10 cellular contexts compared by ENCODE assay signal in genomic region chr14:68147331-68147730, GRCh38.
DNase-seq lines count a peak whose midpoint lies in the region; FAIRE-seq and TF ChIP-seq lines count a peak whose summit lies in the region.
"Had no signal": no experiment of that assay in that cellular context is flagged by ENCODE, and none has a peak within 500 bp of the region (broad histone marks: within the 10 kb centered on the region; RNA-seq: fewer than 3 reads in every experiment).

No MANE protein-coding gene starts in this region.

- H3K4me2 ChIP-seq in osteoblast (ENCODE audit: insufficient read depth, low read length) = peak overlapping the region; percentile 21

- no peak for TF ChIP-seq EP300 in esophagus muscularis mucosa (IDR thresholded peaks at IDR 0.05)

- 0% methylated on average over 1 of the region's 1 CpG for WGBS in esophagus muscularis mucosa

- intact Hi-C loops in esophagus muscularis mucosa (cut with DNase I) = loop anchor here (10.0 kb wide), 3 partner anchors 193 to 637 kb away; no protein-coding TSS in a partner anchor

- FAIRE-seq in H54 (lab: Jason Lieb, UNC) = no peak

- no peak overlapping the region for H2AFZ ChIP-seq in osteoblast (ENCODE audit: low read length)
- H2AFZ ChIP-seq: parathyroid adenoma had no signal

- TF ChIP-seq POLR2A in esophagus muscularis mucosa (IDR thresholded peaks at IDR 0.05; ENCODE audit: low read depth) (no peak), H54 (IDR thresholded peaks at IDR 0.05; ENCODE audit: low read depth, low read length) (no peak)

- H3K4me1 ChIP-seq in esophagus muscularis mucosa (peaks cover 23 to 53% (median 52%) of the 10 kb centered on the region in 4 donors), osteoblast (ENCODE audit: insufficient read depth, low read length) (peaks cover 42% of the 10 kb centered on the region)

- TF ChIP-seq CTCF in AG10803 (conservative IDR thresholded peaks at IDR 0.05; ENCODE audit: low read length) (no peak), esophagus muscularis mucosa (IDR thresholded peaks at IDR 0.05) (no peak), osteoblast (IDR thresholded peaks at IDR 0.05; ENCODE audit: extremely low read depth, low read depth, low read length) (no peak)

- peak overlapping the region; percentile 82 to 91 (median 86) for H3K27ac ChIP-seq in esophagus muscularis mucosa (replicated peaks in 1 of 4)
- peak overlapping the region; percentile 83 for H3K27ac ChIP-seq in osteoblast (ENCODE audit: low read depth, low read length)
- H3K27ac ChIP-seq: parathyroid adenoma had no signal

- peaks cover 0 to 12% (median 0%) of the 10 kb centered on the region in 4 donors for H3K9me3 ChIP-seq in esophagus muscularis mucosa
- H3K9me3 ChIP-seq in osteoblast (ENCODE audit: low read depth, low read length) = no peaks in the 10 kb centered on the region

- DNase-seq in AG10803 (ENCODE audit: low read depth) (peak; percentile 48), NCI-H82 treated with DMSO at 0.1 percent for 48 hours (lab: John Stamatoyannopoulos, UW; ENCODE audit: unreplicated experiment) (peak; percentile 77), esophagus muscularis mucosa (ENCODE audit: extremely low spot score) (no peak), osteoblast (ENCODE audit: insufficient read length, low spot score, missing footprints) (no peak), NCI-H2081 treated with DMSO at 0.1 percent for 48 hours (lab: John Stamatoyannopoulos, UW) (no peak), H54 (ENCODE audit: insufficient read length, low spot score) (no peak), T-helper 9 cell (no peak)
- DNase-seq in activated CD8-positive, alpha-beta memory T cell treated with anti-CD3 and anti-CD28 coated beads, Interleukin-2, amount 50 U/mL, for 4 hours = no peak
- DNase-seq: left colon had no signal

- no peak overlapping the region for H3K4me3 ChIP-seq in AG10803 (ENCODE audit: low read length)
- H3K4me3 ChIP-seq in esophagus muscularis mucosa = no peak overlapping the region
- no peak overlapping the region for H3K4me3 ChIP-seq in osteoblast (ENCODE audit: insufficient read depth, low read length)

- H3K27me3 ChIP-seq in esophagus muscularis mucosa (no peaks in the 10 kb centered on the region), osteoblast (ENCODE audit: insufficient read depth, low read length) (no peaks in the 10 kb centered on the region)

- no peaks in the 10 kb centered on the region for H4K20me1 ChIP-seq in osteoblast (ENCODE audit: insufficient read depth, low read length)

- no peaks in the 10 kb centered on the region for H3K79me2 ChIP-seq in osteoblast (ENCODE audit: insufficient read depth, low read length)

- H3K36me3 ChIP-seq in esophagus muscularis mucosa = no peaks in the 10 kb centered on the region
- no peaks in the 10 kb centered on the region for H3K36me3 ChIP-seq in osteoblast (ENCODE audit: insufficient read depth, low read length)

Comparison
In these comparisons a context has a peak if more than half of its experiments do, and no peak if none do; other contexts are left out.
1. DNase-seq: peak in AG10803 (single experiment) and NCI-H82 treated with DMSO at 0.1 percent for 48 hours (single experiment); none in esophagus muscularis mucosa (single experiment), osteoblast (single experiment), NCI-H2081 treated with DMSO at 0.1 percent for 48 hours (single experiment), H54 (single experiment), activated CD8-positive, alpha-beta memory T cell treated with anti-CD3 and anti-CD28 coated beads, Interleukin-2, amount 50 U/mL, for 4 hours (single experiment) and T-helper 9 cell (single experiment).